13 cellular contexts compared by ENCODE assay signal in genomic region chr21:36419241-36419640, GRCh38.
"Had no signal": no experiment of that assay in that cellular context is flagged by ENCODE, and none has a peak within 500 bp of the region (broad histone marks: within the 10 kb centered on the region; RNA-seq: fewer than 3 reads in every experiment).

No MANE protein-coding gene starts in this region.

- H3K9me3 Mint-ChIP-seq: activated B cell treated with CpG ODN at 0.5 μM for 24 hours; activated CD8-positive, alpha-beta T cell treated with anti-CD3 and anti-CD28 coated beads for 36 hours; activated naive CD4-positive, alpha-beta T cell treated with anti-CD3 and anti-CD28 coated beads for 36 hours; activated naive CD4-positive, alpha-beta T cell treated with anti-CD3 and anti-CD28 coated beads, Interleukin-2, amount 50 U/mL, for 72 hours; activated naive CD8-positive, alpha-beta T cell treated with anti-CD3 and anti-CD28 coated beads, Interleukin-2, amount 10 ng/mL, durations not matched to agents 7 days and 5 days; activated T-cell treated with anti-CD3 and anti-CD28 coated beads, Interleukin-2, amount 50 U/mL, for 4 hours; activated T-helper 17 cell treated with anti-CD3 and anti-CD28 coated beads, Interleukin-2, amount 50 U/mL, for 72 hours; central memory CD8-positive, alpha-beta T cell; effector memory CD8-positive, alpha-beta T cell had no signal

- H3K27ac Mint-ChIP-seq: activated B cell treated with CpG ODN at 0.5 μM for 24 hours; activated CD8-positive, alpha-beta T cell treated with anti-CD3 and anti-CD28 coated beads for 36 hours; activated naive CD4-positive, alpha-beta T cell treated with anti-CD3 and anti-CD28 coated beads for 36 hours; activated naive CD8-positive, alpha-beta T cell treated with anti-CD3 and anti-CD28 coated beads, Interleukin-2, amount 10 ng/mL, durations not matched to agents 7 days and 5 days; activated T-helper 17 cell treated with anti-CD3 and anti-CD28 coated beads, Interleukin-2, amount 50 U/mL, for 72 hours; effector memory CD8-positive, alpha-beta T cell had no signal

- DNase-seq: cortex of kidney; effector memory CD8-positive, alpha-beta T cell; esophagus squamous epithelium had no signal

- H3K9me3 ChIP-seq: esophagus squamous epithelium, gastroesophageal sphincter had no signal

- H3K4me3 ChIP-seq: esophagus squamous epithelium, gastroesophageal sphincter had no signal

- H3K27me3 ChIP-seq: brain microvascular endothelial cell, esophagus squamous epithelium, gastroesophageal sphincter had no signal

- H3K36me3 ChIP-seq: brain microvascular endothelial cell had no signal

- H3K4me1 Mint-ChIP-seq: activated B cell treated with CpG ODN at 0.5 μM for 24 hours; activated T-helper 17 cell treated with anti-CD3 and anti-CD28 coated beads, Interleukin-2, amount 50 U/mL, for 72 hours; central memory CD8-positive, alpha-beta T cell had no signal

- H3K27me3 Mint-ChIP-seq: activated B cell treated with CpG ODN at 0.5 μM for 24 hours; activated CD8-positive, alpha-beta T cell treated with anti-CD3 and anti-CD28 coated beads for 36 hours; activated naive CD8-positive, alpha-beta T cell treated with anti-CD3 and anti-CD28 coated beads, Interleukin-2, amount 10 ng/mL, durations not matched to agents 7 days and 5 days; activated T-helper 17 cell treated with anti-CD3 and anti-CD28 coated beads, Interleukin-2, amount 50 U/mL, for 72 hours; central memory CD8-positive, alpha-beta T cell; effector memory CD8-positive, alpha-beta T cell had no signal

- H3K4me3 Mint-ChIP-seq: activated B cell treated with CpG ODN at 0.5 μM for 24 hours; activated CD8-positive, alpha-beta T cell treated with anti-CD3 and anti-CD28 coated beads for 36 hours; activated naive CD4-positive, alpha-beta T cell treated with anti-CD3 and anti-CD28 coated beads for 36 hours; activated naive CD8-positive, alpha-beta T cell treated with anti-CD3 and anti-CD28 coated beads, Interleukin-2, amount 10 ng/mL, durations not matched to agents 7 days and 5 days; activated T-cell treated with anti-CD3 and anti-CD28 coated beads, Interleukin-2, amount 50 U/mL, for 4 hours; activated T-helper 17 cell treated with anti-CD3 and anti-CD28 coated beads, Interleukin-2, amount 50 U/mL, for 72 hours; central memory CD8-positive, alpha-beta T cell; effector memory CD8-positive, alpha-beta T cell had no signal

- H3K27ac ChIP-seq: brain microvascular endothelial cell, esophagus squamous epithelium, gastroesophageal sphincter had no signal

- ATAC-seq: effector memory CD8-positive, alpha-beta T cell had no signal
